In genomic region chr10:21308018-21308417, GRCh38 we compare ENCODE assay signal across 3 cellular contexts.
TF ChIP-seq lines count a peak whose summit lies in the region.

No MANE protein-coding gene starts in this region.

TF ChIP-seq in A549, 52 proteins besides CTCF, POLR2A, EP300 and RAD21:
- TF ChIP-seq FOXS1 (CRISPR knock-in tag; IDR thresholded peaks at IDR 0.05) = no peak
- TF ChIP-seq GATA3 (IDR thresholded peaks at IDR 0.05; ENCODE audit: borderline replicate concordance) = no peak
- TF ChIP-seq SMC3 (IDR thresholded peaks at IDR 0.05) = no peak
- TF ChIP-seq CEBPB (IDR thresholded peaks at IDR 0.05) = no peak

TF ChIP-seq in HCT116, 20 proteins besides CTCF, POLR2A, EP300 and RAD21:
- TF ChIP-seq YY1 (IDR thresholded peaks at IDR 0.05; ENCODE audit: extremely low read depth, insufficient replicate concordance, low read depth, low read length) = no peak
- no peak for TF ChIP-seq ZBTB33 (IDR thresholded peaks at IDR 0.05; ENCODE audit: extremely low read depth, insufficient replicate concordance, low read length)
- no peak for TF ChIP-seq ELF1 (IDR thresholded peaks at IDR 0.05; ENCODE audit: borderline replicate concordance, low read depth)
- TF ChIP-seq FOSL1 (IDR thresholded peaks at IDR 0.05; ENCODE audit: low read depth) = no peak
- no peak for TF ChIP-seq JUND (IDR thresholded peaks at IDR 0.05)
- no peak for TF ChIP-seq MAX (IDR thresholded peaks at IDR 0.05)
- no peak for TF ChIP-seq ATF3 (IDR thresholded peaks at IDR 0.05)
- TF ChIP-seq SIN3A (IDR thresholded peaks at IDR 0.05; ENCODE audit: low read depth) = no peak
- TF ChIP-seq ZFX (IDR thresholded peaks at IDR 0.05) = no peak
- TF ChIP-seq SRF (IDR thresholded peaks at IDR 0.05; ENCODE audit: low read depth) = no peak
- no peak for TF ChIP-seq EZH2phosphoT487 (IDR thresholded peaks at IDR 0.05; ENCODE audit: borderline replicate concordance)
- TF ChIP-seq EZH2 (IDR thresholded peaks at IDR 0.05) = no peak
- no peak for TF ChIP-seq CEBPB (IDR thresholded peaks at IDR 0.05; ENCODE audit: low read depth)
- no peak for TF ChIP-seq ZNF274 (IDR thresholded peaks at IDR 0.05; ENCODE audit: low read depth, low read length)
- TF ChIP-seq POLR2AphosphoS5 (IDR thresholded peaks at IDR 0.05; ENCODE audit: low read depth, low read length) = no peak
- no peak for TF ChIP-seq SP1 (IDR thresholded peaks at IDR 0.05; ENCODE audit: low read depth)
TF ChIP-seq in HCT116: peak in this region for 0.

TF ChIP-seq in H1, 55 proteins besides CTCF, POLR2A, EP300 and RAD21:
- TF ChIP-seq PHF8 (conservative IDR thresholded peaks at IDR 0.05; ENCODE audit: low read depth, low read length) (no peak), ATF2 (IDR thresholded peaks at IDR 0.05; ENCODE audit: low read length) (no peak), CBX5 (IDR thresholded peaks at IDR 0.05; ENCODE audit: low read depth, low read length) (no peak), ASH2L (IDR thresholded peaks at IDR 0.05; ENCODE audit: low read length) (no peak), USF2 (IDR thresholded peaks at IDR 0.05; ENCODE audit: low read length) (no peak), RFX5 (IDR thresholded peaks at IDR 0.05; ENCODE audit: borderline replicate concordance, low read depth, low read length) (no peak), CREB1 (IDR thresholded peaks at IDR 0.05) (no peak), NANOG (IDR thresholded peaks at IDR 0.05; ENCODE audit: insufficient read depth, low read depth, low read length, poor library complexity, severe bottlenecking) (no peak), SUZ12 (IDR thresholded peaks at IDR 0.05; ENCODE audit: low read length) (no peak), SIX5 (IDR thresholded peaks at IDR 0.05; ENCODE audit: low read depth, low read length) (no peak), CHD1 (IDR thresholded peaks at IDR 0.05; ENCODE audit: low read depth, low read length) (no peak), TCF12 (IDR thresholded peaks at IDR 0.05; ENCODE audit: low read depth, low read length) (no peak), SIN3A (conservative IDR thresholded peaks at IDR 0.05 in 1 of 2, IDR thresholded peaks at IDR 0.05 in 1 of 2; ENCODE audit: low read depth in 1 of 2, low read length in 2 of 2) (no peak), TAF7 (optimal IDR thresholded peaks at IDR 0.05; ENCODE audit: borderline replicate concordance, low read depth, low read length) (no peak), E2F6 (IDR thresholded peaks at IDR 0.05) (no peak), CHD2 (IDR thresholded peaks at IDR 0.05; ENCODE audit: low read length) (no peak), TEAD4 (IDR thresholded peaks at IDR 0.05; ENCODE audit: low read depth, low read length) (no peak), NRF1 (IDR thresholded peaks at IDR 0.05; ENCODE audit: low read depth, low read length) (no peak), BACH1 (IDR thresholded peaks at IDR 0.05; ENCODE audit: low read length) (no peak)
